In genomic region chr9:127809562-127810377, GRCh38 we compare ENCODE assay signal across 12 cellular contexts. TPM values are rescaled to one million over a fixed set of nuclear protein-coding genes. Genes with fewer than 3 reads are reported as not detected.
A peak's percentile ranks its signal among the peaks of the same experiment; 100 is the strongest.
DNase-seq lines count a peak whose midpoint lies in the region; ATAC-seq and TF ChIP-seq lines count a peak whose summit lies in the region.
"Had no signal": no experiment of that assay in that cellular context is flagged by ENCODE, and none has a peak within 500 bp of the region (broad histone marks: within the 10 kb centered on the region; RNA-seq: fewer than 3 reads in every experiment).

No MANE protein-coding gene starts in this region.

- 73% methylated on average over 23 of the region's 56 CpGs for WGBS in SK-N-SH (ENCODE audit: low lambda C conversion rate)
- 62% methylated on average over 5 of the region's 56 CpGs for WGBS in suprapubic skin

- H3K79me2 ChIP-seq in SK-N-SH (ENCODE audit: insufficient read depth), result peaks cover 20% of the 10 kb centered on the region

- peaks cover 8% of the 10 kb centered on the region for H3F3A ChIP-seq in SK-N-SH (replicated peaks; ENCODE audit: insufficient read depth)

- TF ChIP-seq CTCF in SK-N-SH (IDR thresholded peaks at IDR 0.05) (no peak), choroid plexus epithelial cell (conservative IDR thresholded peaks at IDR 0.05; ENCODE audit: low read depth, low read length) (no peak), suprapubic skin (IDR thresholded peaks at IDR 0.05) (no peak)

- ATAC-seq in SK-N-SH treated with all-trans-retinoic acid at 6 μM for 48 hours, result no peak
- no peak for ATAC-seq in GM19452 (IDR thresholded peaks at IDR 0.05; ENCODE audit: unreplicated experiment)

- POLR2A ChIA-PET in SK-N-SH (lab: Yijun Ruan, JAX), result no interaction called here

- no peak overlapping the region for H2AFZ ChIP-seq in SK-N-SH (ENCODE audit: low read depth)

- H3K9me3 ChIP-seq in SK-N-SH, result no peaks in the 10 kb centered on the region
- H3K9me3 ChIP-seq in suprapubic skin, result no peaks in the 10 kb centered on the region

- H3K4me3 ChIP-seq in SK-N-SH (ENCODE audit: low read depth in 2 of 2, low read length in 1 of 2) (no peak overlapping the region), choroid plexus epithelial cell (ENCODE audit: low read depth, low read length) (peak overlapping the region; percentile 36), suprapubic skin (peak overlapping the region; percentile 27)

- H3K36me3 ChIP-seq in SK-N-SH (replicated peaks in 1 of 2; ENCODE audit: control insufficient read depth in 1 of 2, insufficient read depth in 2 of 2, low read length in 1 of 2) (peaks cover 38 to 45% of the 10 kb centered on the region in 2 experiments), suprapubic skin (peaks cover 60% of the 10 kb centered on the region)

- H3K27me3 ChIP-seq in SK-N-SH (ENCODE audit: insufficient read depth) (no peaks in the 10 kb centered on the region), suprapubic skin (no peaks in the 10 kb centered on the region)

- no peak for TF ChIP-seq EP300 in SK-N-SH (IDR thresholded peaks at IDR 0.05; ENCODE audit: borderline replicate concordance in 1 of 2, low read depth in 1 of 2, low read length in 1 of 2)
- no peak for TF ChIP-seq EP300 in suprapubic skin (IDR thresholded peaks at IDR 0.05)

- H3K4me1 ChIP-seq in SK-N-SH (ENCODE audit: control insufficient read depth in 1 of 2, insufficient read depth in 2 of 2, low read depth in 1 of 2, low read length in 1 of 2), result peaks cover 0 to 12% of the 10 kb centered on the region in 2 experiments; a peak in 1 of 4 replicates
- H3K4me1 ChIP-seq in suprapubic skin, result peaks cover 12% of the 10 kb centered on the region

- CTCF ChIA-PET in SK-N-SH (lab: Yijun Ruan, JAX), result interaction anchor here (1.2 to 1.5 kb wide), 2 partner anchors 25 to 60 kb away, joined by 3 to 6 read pairs; no protein-coding TSS in a partner anchor

- no peak for TF ChIP-seq RAD21 in SK-N-SH (IDR thresholded peaks at IDR 0.05; ENCODE audit: low read length)

- H3K9me2 ChIP-seq in SK-N-SH, result no peaks in the 10 kb centered on the region

- peak; percentile 89 for DNase-seq in SK-N-SH
- DNase-seq in choroid plexus epithelial cell (ENCODE audit: low read depth), result peak; percentile 61
- peak; percentile 87 for DNase-seq in islet precursor cell
- DNase-seq in suprapubic skin (ENCODE audit: low spot score in 2 of 2), result no peak
- no peak for DNase-seq in HPDE6-E6E7 (ENCODE audit: extremely low spot score)
- no peak for DNase-seq in NCI-H2107 treated with DMSO at 0.1 percent for 48 hours (lab: John Stamatoyannopoulos, UW; ENCODE audit: unreplicated experiment)
- DNase-seq: activated CD4-positive, alpha-beta T cell treated with anti-CD3 and anti-CD28 coated beads, Interleukin-2, amount 10 ng/mL, durations not matched to agents 24 days and 14 days; amniotic stem cell; GF-D8; MV-4-11 had no signal

- no peak overlapping the region for H3K9ac ChIP-seq in SK-N-SH

- H3K4me2 ChIP-seq in SK-N-SH, result no peak overlapping the region

- no peaks in the 10 kb centered on the region for H4K20me1 ChIP-seq in SK-N-SH (ENCODE audit: insufficient read depth)

- no peak for TF ChIP-seq POLR2A in suprapubic skin (IDR thresholded peaks at IDR 0.05)

- H3K27ac ChIP-seq in SK-N-SH (ENCODE audit: low read depth in 2 of 2, low read length in 1 of 2), result no peak overlapping the region
- no peak overlapping the region for H3K27ac ChIP-seq in suprapubic skin

TF ChIP-seq in SK-N-SH, 30 proteins besides CTCF, POLR2A, EP300 and RAD21:
- TF ChIP-seq TEAD4 (IDR thresholded peaks at IDR 0.05; ENCODE audit: borderline replicate concordance, insufficient read depth), result no peak
- no peak for TF ChIP-seq ELF1 (IDR thresholded peaks at IDR 0.05)
- no peak for TF ChIP-seq RFX5 (IDR thresholded peaks at IDR 0.05; ENCODE audit: low read length)
- TF ChIP-seq JUND (IDR thresholded peaks at IDR 0.05), result no peak
- no peak for TF ChIP-seq SMC3 (IDR thresholded peaks at IDR 0.05; ENCODE audit: low read depth, low read length)
- TF ChIP-seq MXI1 (IDR thresholded peaks at IDR 0.05; ENCODE audit: low read depth, low read length), result no peak
- no peak for TF ChIP-seq POLR2AphosphoS5 (IDR thresholded peaks at IDR 0.05; ENCODE audit: low read depth, low read length)
- TF ChIP-seq MAX (IDR thresholded peaks at IDR 0.05; ENCODE audit: low read depth), result no peak
TF ChIP-seq in SK-N-SH: peak in this region for 0.

TF ChIP-seq in SK-N-SH treated with all-trans-retinoic acid at 6 μM for 48 hours, 23 proteins besides CTCF, POLR2A, EP300 and RAD21:
- TF ChIP-seq CSDC2 (CRISPR knock-in tag; IDR thresholded peaks at IDR 0.05), result no peak
- TF ChIP-seq TSHZ2 (CRISPR knock-in tag; IDR thresholded peaks at IDR 0.05), result no peak
- no peak for TF ChIP-seq CREB5 (CRISPR knock-in tag; IDR thresholded peaks at IDR 0.05; ENCODE audit: low read depth)
- TF ChIP-seq ZNF565 (CRISPR knock-in tag; conservative IDR thresholded peaks at IDR 0.05; ENCODE audit: low read depth), result no peak
- TF ChIP-seq ZNF8 (CRISPR knock-in tag; IDR thresholded peaks at IDR 0.05), result no peak
- TF ChIP-seq ARNTL (CRISPR knock-in tag; IDR thresholded peaks at IDR 0.05; ENCODE audit: borderline replicate concordance, low read depth), result no peak
- TF ChIP-seq ZC3H10 (CRISPR knock-in tag; IDR thresholded peaks at IDR 0.05), result no peak
- no peak for TF ChIP-seq ZNF70 (CRISPR knock-in tag; IDR thresholded peaks at IDR 0.05)
- no peak for TF ChIP-seq SNAI2 (CRISPR knock-in tag; IDR thresholded peaks at IDR 0.05)
- no peak for TF ChIP-seq TOX (CRISPR knock-in tag; IDR thresholded peaks at IDR 0.05; ENCODE audit: borderline replicate concordance)
- no peak for TF ChIP-seq OSR1 (CRISPR knock-in tag; IDR thresholded peaks at IDR 0.05)

RNA-seq across cellular contexts. Expression of gene FPGS, which starts 7.1 kb away (rescaled TPM):
- polyA plus RNA-seq in SK-N-SH (2012; rRNA removed), result 82.3 and 82.7 TPM in 2 replicates
- polyA plus RNA-seq in SK-N-SH (2012; cell fraction: cytosol; rRNA removed), result 32.6 and 51.9 TPM in 2 replicates
- polyA plus RNA-seq in SK-N-SH (2012; cell fraction: nucleus; rRNA removed), result 183 and 238 TPM in 2 replicates
- 10 to 100 TPM; 22.9 to 50.3 (median 28.3) TPM for total RNA-seq in suprapubic skin

RNA-seq across cellular contexts. Expression of gene CDK9, which starts 23.9 kb away (rescaled TPM):
- 82.7 and 108 TPM in 2 replicates for polyA plus RNA-seq in SK-N-SH (2012; rRNA removed)
- 55.0 and 77.8 TPM in 2 replicates for polyA plus RNA-seq in SK-N-SH (2012; cell fraction: cytosol; rRNA removed)
- polyA plus RNA-seq in SK-N-SH (2012; cell fraction: nucleus; rRNA removed), result 210 and 240 TPM in 2 replicates
- 100 to 1,000 TPM in 1 of 4 donors, 10 to 100 TPM in 3; 57.2 to 119 (median 72.7) TPM for total RNA-seq in suprapubic skin

RNA-seq across cellular contexts. Expression of gene SH2D3C, which starts 31.3 kb away (rescaled TPM):
- polyA plus RNA-seq in SK-N-SH (2012; rRNA removed), result 0.15 and 0.52 TPM in 2 replicates
- polyA plus RNA-seq in SK-N-SH (2012; cell fraction: cytosol; rRNA removed), result 0.14 and 0.34 TPM in 2 replicates
- polyA plus RNA-seq in SK-N-SH (2012; cell fraction: nucleus; rRNA removed), result 0.30 and 0.31 TPM in 2 replicates
- 1 to 10 TPM; 3.4 to 8.9 (median 6.1) TPM for total RNA-seq in suprapubic skin

RNA-seq across cellular contexts. Expression of gene ENG, which starts 44.7 kb away (rescaled TPM):
- polyA plus RNA-seq in SK-N-SH (2012; rRNA removed), result 8.8 and 18.8 TPM in 2 replicates
- polyA plus RNA-seq in SK-N-SH (2012; cell fraction: cytosol; rRNA removed), result 8.8 and 16.2 TPM in 2 replicates
- polyA plus RNA-seq in SK-N-SH (2012; cell fraction: nucleus; rRNA removed), result 25.8 and 27.5 TPM in 2 replicates
- 10 to 100 TPM; 17.2 to 38.7 (median 31.2) TPM for total RNA-seq in suprapubic skin

Comparison
In these comparisons a context has a peak if more than half of its experiments do, and no peak if none do; other contexts are left out.
1. DNase-seq: peak in SK-N-SH (single experiment), choroid plexus epithelial cell (single experiment) and islet precursor cell (single experiment); none in suprapubic skin (0 of 2), HPDE6-E6E7 (single experiment) and NCI-H2107 treated with DMSO at 0.1 percent for 48 hours (single experiment).
2. H3K4me3 ChIP-seq: peak in choroid plexus epithelial cell (single experiment) and suprapubic skin (single experiment); none in SK-N-SH (0 of 2).